In genomic region chr17:17002731-17003715, GRCh38 we compare ENCODE assay signal across 12 cellular contexts. TPM values are rescaled to one million over a fixed set of nuclear protein-coding genes. Genes with fewer than 3 reads are reported as not detected.
"Had no signal": no experiment of that assay in that cellular context is flagged by ENCODE, and none has a peak within 500 bp of the region (broad histone marks: within the 10 kb centered on the region; RNA-seq: fewer than 3 reads in every experiment).

No MANE protein-coding gene starts in this region.

RNA-seq across cellular contexts. Expression of gene TNFRSF13B, which starts 31.1 kb away (rescaled TPM):
- total RNA-seq: activated CD4-positive, alpha-beta memory T cell treated with anti-CD3 and anti-CD28 coated beads, Interleukin-2, amount 10 ng/mL, durations not matched to agents 7 days and 5 days; activated CD4-positive, alpha-beta T cell treated with anti-CD3 and anti-CD28 coated beads, Interleukin-2, amount 10 ng/mL, durations not matched to agents 7 days and 5 days; astrocyte; dermis blood vessel endothelial cell; foreskin keratinocyte; heart left ventricle; kidney epithelial cell; pulmonary artery endothelial cell; right atrium auricular region; smooth muscle cell; vagina had no signal
- polyA plus RNA-seq: foreskin keratinocyte, heart left ventricle, immature natural killer cell, smooth muscle cell had no signal
